In genomic region chr3:136070334-136070733, GRCh38 we compare ENCODE assay signal across 1 cellular context.
TF ChIP-seq lines count a peak whose summit lies in the region.

No MANE protein-coding gene starts in this region.

TF ChIP-seq in SK-N-SH, 30 proteins besides CTCF, POLR2A, EP300 and RAD21 (continued from another document):
- TF ChIP-seq USF2 (IDR thresholded peaks at IDR 0.05; ENCODE audit: borderline replicate concordance, low read depth, low read length) (no peak), FOSL2 (IDR thresholded peaks at IDR 0.05; ENCODE audit: borderline replicate concordance, low read depth) (peak; percentile 91), SIN3A (IDR thresholded peaks at IDR 0.05; ENCODE audit: borderline replicate concordance, low read depth, low read length) (no peak), MAX (IDR thresholded peaks at IDR 0.05; ENCODE audit: low read depth) (0 out of 2 replicates have a peak, but pooled peaks have one; percentile 34), POLR2AphosphoS5 (IDR thresholded peaks at IDR 0.05; ENCODE audit: low read depth, low read length) (no peak), IRF3 (IDR thresholded peaks at IDR 0.05; ENCODE audit: low read depth, low read length) (no peak), TCF12 (IDR thresholded peaks at IDR 0.05) (peak; percentile 86), MEF2A (IDR thresholded peaks at IDR 0.05; ENCODE audit: borderline replicate concordance, low read depth) (peak; percentile 88), ZBTB33 (IDR thresholded peaks at IDR 0.05; ENCODE audit: borderline replicate concordance, low read depth) (no peak), TAF1 (IDR thresholded peaks at IDR 0.05; ENCODE audit: borderline replicate concordance, low read depth, low read length) (no peak), JUND (IDR thresholded peaks at IDR 0.05) (peak; percentile 85), NFIC (IDR thresholded peaks at IDR 0.05; ENCODE audit: borderline replicate concordance) (peak; percentile 37; the same call in 1 of the 2 replicates), GATA2 (CRISPR knock-in tag; IDR thresholded peaks at IDR 0.05) (no peak), FOXJ3 (CRISPR knock-in tag; IDR thresholded peaks at IDR 0.05) (no peak), ELF1 (IDR thresholded peaks at IDR 0.05) (no peak), EZH2phosphoT487 (IDR thresholded peaks at IDR 0.05; ENCODE audit: borderline replicate concordance, low read depth) (no peak), RXRA (IDR thresholded peaks at IDR 0.05; ENCODE audit: borderline replicate concordance, low read depth) (no peak)
